9 cellular contexts compared by ENCODE assay signal in the genomic region with DNA sequence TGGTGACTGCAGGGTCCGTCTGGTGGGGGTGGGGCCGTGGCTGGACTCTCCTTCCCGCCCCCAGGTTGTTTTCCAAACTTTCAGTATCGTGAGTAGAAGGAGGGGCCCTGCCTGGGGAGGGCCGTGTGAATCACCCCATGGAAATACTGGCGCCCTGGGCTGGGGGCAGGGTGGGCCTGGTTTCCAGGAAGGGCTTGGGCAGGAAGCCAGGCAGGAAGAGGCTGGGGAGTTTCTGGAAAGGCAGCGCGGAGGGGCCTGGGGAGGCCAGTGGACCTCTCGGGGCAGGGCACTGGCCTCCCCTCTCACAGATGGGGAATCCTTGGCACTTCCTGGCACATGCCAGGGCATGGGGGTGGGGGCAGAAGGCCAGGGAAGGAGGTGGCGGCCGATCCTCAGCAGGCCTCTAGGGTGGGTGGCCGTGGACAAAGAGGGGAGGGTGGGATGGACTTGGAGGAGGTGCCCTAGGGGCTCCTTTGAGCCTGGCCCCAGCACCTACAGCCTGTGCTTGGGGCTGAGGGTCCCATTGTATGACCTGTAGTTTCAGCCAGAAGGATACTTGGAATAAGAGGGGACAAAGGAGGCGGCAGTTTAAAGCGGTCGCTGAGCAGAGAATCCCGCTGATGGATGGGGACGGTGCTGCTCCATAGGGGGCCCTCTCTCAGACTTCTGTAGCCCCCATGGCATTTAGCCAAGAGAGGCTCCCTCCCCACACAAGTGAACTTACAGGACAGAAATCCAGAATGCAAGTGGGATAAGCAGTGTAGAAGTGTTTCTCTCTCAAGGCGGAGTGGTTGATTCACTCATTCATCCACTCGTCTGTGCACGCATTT. TPM values are rescaled to one million over a fixed set of nuclear protein-coding genes. Genes with fewer than 3 reads are reported as not detected.
DNase-seq lines count a peak whose midpoint lies in the region; ATAC-seq and TF ChIP-seq lines count a peak whose summit lies in the region.
"Had no signal": no experiment of that assay in that cellular context is flagged by ENCODE, and none has a peak within 500 bp of the region (broad histone marks: within the 10 kb centered on the region; RNA-seq: fewer than 3 reads in every experiment).

No MANE protein-coding gene starts in this region.

- peak; percentile 17 for TF ChIP-seq EP300 in transverse colon (IDR thresholded peaks at IDR 0.05; ENCODE audit: low read depth)

- WGBS in right lobe of liver (ENCODE audit: insufficient coverage, low coverage, low lambda C conversion rate, missing lambda C conversion rate) = 61% methylated on average over 9 of the region's 20 CpGs
- 63 to 74% methylated on average over 4 to 20 of the region's 20 CpGs for WGBS in transverse colon (ENCODE audit: low coverage in 1 of 2), 2 donors

- TF ChIP-seq CTCF in right lobe of liver (IDR thresholded peaks at IDR 0.05) (no peak), transverse colon (IDR thresholded peaks at IDR 0.05) (no peak)

- H3K4me1 ChIP-seq in right lobe of liver (no peaks in the 10 kb centered on the region), transverse colon (peaks cover 0 to 6% (median 0%) of the 10 kb centered on the region in 4 donors)

- H3K36me3 ChIP-seq in right lobe of liver (no peaks in the 10 kb centered on the region), transverse colon (no peaks in the 10 kb centered on the region)

- H3K9me3 ChIP-seq in right lobe of liver (no peaks in the 10 kb centered on the region), transverse colon (no peaks in the 10 kb centered on the region)

- H3K27me3 ChIP-seq in right lobe of liver = no peaks in the 10 kb centered on the region
- peaks cover 12% of the 10 kb centered on the region for H3K27me3 ChIP-seq in transverse colon

- ATAC-seq in right lobe of liver = peak; percentile 72 to 90 (median 76)
- ATAC-seq in GM19023 (IDR thresholded peaks at IDR 0.05; ENCODE audit: unreplicated experiment) = no peak
- no peak for ATAC-seq in GM18502 (IDR thresholded peaks at IDR 0.05; ENCODE audit: poor library complexity, unreplicated experiment)
- ATAC-seq in GM21447 (IDR thresholded peaks at IDR 0.05; ENCODE audit: unreplicated experiment) = no peak

- H3K4me3 ChIP-seq in right lobe of liver (no peak overlapping the region), transverse colon (no peak overlapping the region)

- intact Hi-C loops in right lobe of liver (cut with DNase I) = no loop called here
- intact Hi-C loops in transverse colon (cut with DNase I; ENCODE audit: low total_unique reads) = no loop called here

- TF ChIP-seq POLR2A in right lobe of liver (IDR thresholded peaks at IDR 0.05) (no peak), transverse colon (IDR thresholded peaks at IDR 0.05) (no peak)

- H3K27ac ChIP-seq in right lobe of liver = peak overlapping the region in 1 of 3 donors; percentile 34
- H3K27ac ChIP-seq in transverse colon = no peak overlapping the region

- in situ Hi-C loops in transverse colon (cut with MboI; ENCODE audit: low pct_ligation_motif_present in 1 of 4, low pct_unique_long_range_greater_than_20kb in 1 of 4, low sequenced_read_pairs in 3 of 4) = no loop called here

- peak; percentile 94 for DNase-seq in NCI-H226
- DNase-seq in dermis blood vessel endothelial cell = peak; percentile 93
- DNase-seq in right lobe of liver = peak in 2 of 3 donors; percentile 60 to 80
- DNase-seq in transverse colon = no peak
- no peak for DNase-seq in activated gamma-delta T cell treated with Interleukin-2 at 50 U/mL for 16 hours
- DNase-seq: stimulated activated CD4-positive, alpha-beta T cell treated with anti-CD3 and anti-CD28 coated beads, Interleukin-2, amount 100 ng/mL, for 24 hours had no signal

RNA-seq across cellular contexts. Expression of a gene that starts 56.5 kb away (rescaled TPM):
- total RNA-seq in dermis blood vessel endothelial cell = 12.9 and 25.0 TPM in 2 replicates
- total RNA-seq in right lobe of liver = 1 to 10 TPM in 2 of 6 experiments, under 1 TPM in 4; 0.60 to 1.3 (median 0.76) TPM
- total RNA-seq in transverse colon = 1 to 10 TPM; 1.8 to 8.2 (median 2.9) TPM

Comparison
In these comparisons a context has a peak if more than half of its experiments do, and no peak if none do; other contexts are left out.
1. DNase-seq: peak in NCI-H226 (single experiment), dermis blood vessel endothelial cell (single experiment) and right lobe of liver (2 of 3); none in transverse colon (single experiment) and activated gamma-delta T cell treated with Interleukin-2 at 50 U/mL for 16 hours (single experiment).
2. ATAC-seq: peak in right lobe of liver (4 of 4); none in GM19023 (single experiment), GM18502 (single experiment) and GM21447 (single experiment).